In genomic region chr5:50441479-50441815, GRCh38 we compare ENCODE assay signal across 8 cellular contexts. TPM values are rescaled to one million over a fixed set of nuclear protein-coding genes. Genes with fewer than 3 reads are reported as not detected.
DNase-seq lines count a peak whose midpoint lies in the region; ATAC-seq and TF ChIP-seq lines count a peak whose summit lies in the region.

No MANE protein-coding gene starts in this region.

- H3K27me3 Mint-ChIP-seq in CD4-positive, CD25-positive, alpha-beta regulatory T cell = no peaks in the 10 kb centered on the region

- peaks cover 42% of the 10 kb centered on the region for H3K4me1 ChIP-seq in CD4-positive, CD25-positive, alpha-beta regulatory T cell (ENCODE audit: control insufficient read depth, insufficient read depth, low read length, poor library complexity, severe bottlenecking)

- H3F3A ChIP-seq in neural cell (ENCODE audit: insufficient read depth, low read length, poor library complexity, severe bottlenecking) = no peaks in the 10 kb centered on the region

- TF ChIP-seq RAD21 in neural cell (conservative IDR thresholded peaks at IDR 0.05) = no peak

- H3K4me3 Mint-ChIP-seq in CD4-positive, CD25-positive, alpha-beta regulatory T cell = peak overlapping the region; percentile 96 to 98 (median 97)

- peaks cover 7% of the 10 kb centered on the region for H3K36me3 Mint-ChIP-seq in CD4-positive, CD25-positive, alpha-beta regulatory T cell

- TF ChIP-seq CTCF in dorsolateral prefrontal cortex (IDR thresholded peaks at IDR 0.05 in 54 of 56, conservative IDR thresholded peaks at IDR 0.05 in 2 of 56; ENCODE audit: low read depth in 1 of 56, partially characterized antibody in 56 of 56) (no peak), neural cell (IDR thresholded peaks at IDR 0.05; ENCODE audit: poor library complexity, severe bottlenecking) (no peak)

- H3K27ac ChIP-seq in CD4-positive, CD25-positive, alpha-beta regulatory T cell (ENCODE audit: insufficient read depth, low read length, poor library complexity, severe bottlenecking) = peak overlapping the region; percentile 92
- H3K27ac ChIP-seq in KOPT-K1 (ENCODE audit: low read depth, low read length, poor library complexity, severe bottlenecking) (peak overlapping the region; percentile 93), dorsolateral prefrontal cortex (peak overlapping the region in 41 of 59 donors; percentile 0 to 89 (median 61)), neural cell (ENCODE audit: low read length) (peak overlapping the region; percentile 44)

- H2AFZ ChIP-seq in neural cell (ENCODE audit: low read depth, low read length) = peak overlapping the region; percentile 83

- intact Hi-C loops in dorsolateral prefrontal cortex (cut with DNase I) = no loop called here

- peak overlapping the region; percentile 78 for H3K9ac ChIP-seq in neural cell (ENCODE audit: low read length)

- H3K79me2 ChIP-seq in neural cell (replicated peaks; ENCODE audit: insufficient read depth, low read length) = no peaks in the 10 kb centered on the region

- H3K9me3 ChIP-seq in CD4-positive, CD25-positive, alpha-beta regulatory T cell (ENCODE audit: control insufficient read depth in 2 of 2, low read length in 2 of 2) = no peaks in the 10 kb centered on the region
- H3K9me3 ChIP-seq in KOPT-K1 (ENCODE audit: insufficient read depth, low read length, poor library complexity, severe bottlenecking) (no peaks in the 10 kb centered on the region), neural cell (ENCODE audit: low read length) (no peaks in the 10 kb centered on the region)

- H3K4me1 Mint-ChIP-seq in CD4-positive, CD25-positive, alpha-beta regulatory T cell = peaks cover 31 to 83% (median 52%) of the 10 kb centered on the region in 4 donors

- DNase-seq in CD4-positive, CD25-positive, alpha-beta regulatory T cell = no peak
- DNase-seq in dorsolateral prefrontal cortex (no peak), NCI-H526 (lab: John Stamatoyannopoulos, UW) (no peak), GM19238 (ENCODE audit: insufficient read length, low spot score) (no peak), NCI-H82 treated with DMSO at 0.1 percent for 48 hours (lab: John Stamatoyannopoulos, UW; ENCODE audit: unreplicated experiment) (no peak)

- ATAC-seq in CD4-positive, CD25-positive, alpha-beta regulatory T cell (ENCODE audit: low read depth in 2 of 2) = peak; percentile 3 to 7
- no peak for ATAC-seq in GM21786 (IDR thresholded peaks at IDR 0.05; ENCODE audit: unreplicated experiment)

- H3K36me3 ChIP-seq in CD4-positive, CD25-positive, alpha-beta regulatory T cell (ENCODE audit: control insufficient read depth, insufficient read depth, low read length) = no peaks in the 10 kb centered on the region
- no peaks in the 10 kb centered on the region; the same call in 1 of the 2 replicates for H3K36me3 ChIP-seq in KOPT-K1 (ENCODE audit: insufficient read depth, low read length)
- H3K36me3 ChIP-seq in neural cell (ENCODE audit: insufficient read depth, low read length) = no peaks in the 10 kb centered on the region

- H3K4me3 ChIP-seq in CD4-positive, CD25-positive, alpha-beta regulatory T cell (ENCODE audit: low read depth, low read length) = peak overlapping the region; percentile 85
- H3K4me3 ChIP-seq in dorsolateral prefrontal cortex = peak overlapping the region; percentile 10 to 72 (median 58)
- H3K4me3 ChIP-seq in neural cell (ENCODE audit: low read length) = peak overlapping the region; percentile 85

- no peak for TF ChIP-seq EP300 in neural cell (conservative IDR thresholded peaks at IDR 0.05; ENCODE audit: poor library complexity, severe bottlenecking)

- H4K20me1 ChIP-seq in neural cell (ENCODE audit: insufficient read depth) = no peaks in the 10 kb centered on the region

- H3K9me3 Mint-ChIP-seq in CD4-positive, CD25-positive, alpha-beta regulatory T cell = no peaks in the 10 kb centered on the region

- peak overlapping the region; percentile 97 to 99 (median 98) for H3K27ac Mint-ChIP-seq in CD4-positive, CD25-positive, alpha-beta regulatory T cell

- peak overlapping the region; percentile 68 for H3K4me2 ChIP-seq in neural cell (ENCODE audit: low read length)

- no peaks in the 10 kb centered on the region for H3K9me2 ChIP-seq in neural cell (ENCODE audit: insufficient read depth, low read length)

- H3K27me3 ChIP-seq in CD4-positive, CD25-positive, alpha-beta regulatory T cell (ENCODE audit: control insufficient read depth, insufficient read depth, low read length) = no peaks in the 10 kb centered on the region
- H3K27me3 ChIP-seq in dorsolateral prefrontal cortex (peaks cover 0 to 26% (median 5%) of the 10 kb centered on the region in 45 donors), neural cell (ENCODE audit: insufficient read depth, low read depth, low read length) (no peaks in the 10 kb centered on the region)

TF ChIP-seq in neural cell, 6 proteins besides CTCF, POLR2A, EP300 and RAD21:
- TF ChIP-seq SMC3 (conservative IDR thresholded peaks at IDR 0.05; ENCODE audit: poor library complexity) (no peak), POLR2AphosphoS5 (IDR thresholded peaks at IDR 0.05) (no peak), EZH2 (IDR thresholded peaks at IDR 0.05; ENCODE audit: borderline replicate concordance, insufficient read depth, low read length, poor library complexity, severe bottlenecking) (no peak), MXI1 (conservative IDR thresholded peaks at IDR 0.05; ENCODE audit: poor library complexity, severe bottlenecking) (no peak), TAF1 (IDR thresholded peaks at IDR 0.05; ENCODE audit: low read depth) (no peak)
- TF ChIP-seq, protein P1, sequence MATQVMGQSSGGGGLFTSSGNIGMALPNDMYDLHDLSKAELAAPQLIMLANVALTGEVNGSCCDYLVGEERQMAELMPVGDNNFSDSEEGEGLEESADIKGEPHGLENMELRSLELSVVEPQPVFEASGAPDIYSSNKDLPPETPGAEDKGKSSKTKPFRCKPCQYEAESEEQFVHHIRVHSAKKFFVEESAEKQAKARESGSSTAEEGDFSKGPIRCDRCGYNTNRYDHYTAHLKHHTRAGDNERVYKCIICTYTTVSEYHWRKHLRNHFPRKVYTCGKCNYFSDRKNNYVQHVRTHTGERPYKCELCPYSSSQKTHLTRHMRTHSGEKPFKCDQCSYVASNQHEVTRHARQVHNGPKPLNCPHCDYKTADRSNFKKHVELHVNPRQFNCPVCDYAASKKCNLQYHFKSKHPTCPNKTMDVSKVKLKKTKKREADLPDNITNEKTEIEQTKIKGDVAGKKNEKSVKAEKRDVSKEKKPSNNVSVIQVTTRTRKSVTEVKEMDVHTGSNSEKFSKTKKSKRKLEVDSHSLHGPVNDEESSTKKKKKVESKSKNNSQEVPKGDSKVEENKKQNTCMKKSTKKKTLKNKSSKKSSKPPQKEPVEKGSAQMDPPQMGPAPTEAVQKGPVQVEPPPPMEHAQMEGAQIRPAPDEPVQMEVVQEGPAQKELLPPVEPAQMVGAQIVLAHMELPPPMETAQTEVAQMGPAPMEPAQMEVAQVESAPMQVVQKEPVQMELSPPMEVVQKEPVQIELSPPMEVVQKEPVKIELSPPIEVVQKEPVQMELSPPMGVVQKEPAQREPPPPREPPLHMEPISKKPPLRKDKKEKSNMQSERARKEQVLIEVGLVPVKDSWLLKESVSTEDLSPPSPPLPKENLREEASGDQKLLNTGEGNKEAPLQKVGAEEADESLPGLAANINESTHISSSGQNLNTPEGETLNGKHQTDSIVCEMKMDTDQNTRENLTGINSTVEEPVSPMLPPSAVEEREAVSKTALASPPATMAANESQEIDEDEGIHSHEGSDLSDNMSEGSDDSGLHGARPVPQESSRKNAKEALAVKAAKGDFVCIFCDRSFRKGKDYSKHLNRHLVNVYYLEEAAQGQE (IDR thresholded peaks at IDR 0.05; ENCODE audit: borderline replicate concordance) = no peak

RNA-seq across cellular contexts. Expression of gene EMB, which starts 0.4 kb away (rescaled TPM):
- total RNA-seq in CD4-positive, CD25-positive, alpha-beta regulatory T cell = 195 TPM
- polyA plus RNA-seq in CD4-positive, CD25-positive, alpha-beta regulatory T cell = 100 to 1,000 TPM; 130 to 304 (median 229) TPM
- total RNA-seq in dorsolateral prefrontal cortex = 10 to 100 TPM in 109 of 120 experiments, 1 to 10 TPM in 11; 6.5 to 24.5 (median 14.2) TPM
- polyA plus RNA-seq in neural cell = 9.1 and 10.8 TPM in 2 replicates
- polyA minus RNA-seq in neural cell = 16.3 and 19.8 TPM in 2 replicates
